ENCODE assay signal across 16 cellular contexts in genomic region chr1:210777914-210778313, GRCh38.
"Had no signal": no experiment of that assay in that cellular context is flagged by ENCODE, and none has a peak within 500 bp of the region (broad histone marks: within the 10 kb centered on the region; RNA-seq: fewer than 3 reads in every experiment).

No MANE protein-coding gene starts in this region.

- H3K4me1 Mint-ChIP-seq: naive thymus-derived CD4-positive, alpha-beta T cell had no signal

- H3K4me1 ChIP-seq: testis had no signal

- H3K4me3 ChIP-seq: dorsolateral prefrontal cortex, heart left ventricle, skin epidermis, testis, tibial nerve had no signal

- H3K27me3 ChIP-seq: dorsolateral prefrontal cortex, heart left ventricle, testis, tibial nerve had no signal

- H3K36me3 Mint-ChIP-seq: naive thymus-derived CD4-positive, alpha-beta T cell had no signal

- H3K4me3 Mint-ChIP-seq: naive thymus-derived CD4-positive, alpha-beta T cell had no signal

- DNase-seq: cortex of kidney; dorsolateral prefrontal cortex; effector CD8-positive, alpha-beta T cell; heart left ventricle; hippocampal formation; kidney glomerular epithelial cell; mesendoderm; naive thymus-derived CD4-positive, alpha-beta T cell; posterior cingulate gyrus; stimulated activated CD4-positive, alpha-beta T cell treated with anti-CD3 and anti-CD28 coated beads, Interleukin-2, amount 100 ng/mL, for 24 hours; stimulated activated CD4-positive, alpha-beta T cell treated with anti-CD3 and anti-CD28 coated beads, Interleukin-4, amount 100 ng/mL, for 4 hours; stimulated activated naive CD4-positive, alpha-beta T cell treated with Interleukin-2 at 50 U/mL for 16 hours; testis had no signal

- H3K9me3 ChIP-seq: heart left ventricle, testis, tibial nerve had no signal

- ATAC-seq: heart left ventricle; naive thymus-derived CD4-positive, alpha-beta T cell; sciatic nerve had no signal

- H3K36me3 ChIP-seq: heart left ventricle, tibial nerve had no signal

- H3K27ac Mint-ChIP-seq: naive thymus-derived CD4-positive, alpha-beta T cell had no signal

- H3K27ac ChIP-seq: heart left ventricle, skin epidermis, testis, tibial nerve had no signal
